In genomic region chr4:99857302-99857701, GRCh38 we compare ENCODE assay signal across 18 cellular contexts. TPM values are rescaled to one million over a fixed set of nuclear protein-coding genes. Genes with fewer than 3 reads are reported as not detected.
DNase-seq lines count a peak whose midpoint lies in the region; ATAC-seq and TF ChIP-seq lines count a peak whose summit lies in the region.
"Had no signal": no experiment of that assay in that cellular context is flagged by ENCODE, and none has a peak within 500 bp of the region (broad histone marks: within the 10 kb centered on the region; RNA-seq: fewer than 3 reads in every experiment).

No MANE protein-coding gene starts in this region.

- TF ChIP-seq CTCF in mammary epithelial cell (conservative IDR thresholded peaks at IDR 0.05 in 1 of 2, IDR thresholded peaks at IDR 0.05 in 1 of 2; ENCODE audit: extremely low read depth in 1 of 2, insufficient read depth in 1 of 2, low read depth in 1 of 2, low read length in 2 of 2): no peak

- H3K36me3 ChIP-seq in mammary epithelial cell (ENCODE audit: insufficient read depth, low read length): peaks cover 4% of the 10 kb centered on the region
- H3K36me3 ChIP-seq: neural progenitor cell, SJCRH30, tibial nerve had no signal

- H4K20me1 ChIP-seq in mammary epithelial cell (ENCODE audit: insufficient read depth, low read length): no peaks in the 10 kb centered on the region

- H3K4me3 ChIP-seq in mammary epithelial cell (replicated peaks in 1 of 3; ENCODE audit: insufficient read depth in 1 of 3, low read depth in 2 of 3, low read length in 3 of 3): no peak overlapping the region
- H3K4me3 ChIP-seq: lung, neural progenitor cell, SJCRH30, tibial nerve had no signal

- ATAC-seq in stimulated activated naive CD8-positive, alpha-beta T cell treated with anti-CD3 and anti-CD28 coated beads, Interleukin-15, Interleukin-2, amounts not matched to agents 100 U/mL and 50 U/mL, for 24 hours: no peak
- ATAC-seq in GM19035 (IDR thresholded peaks at IDR 0.05; ENCODE audit: unreplicated experiment) (no peak), HG03442 (IDR thresholded peaks at IDR 0.05; ENCODE audit: unreplicated experiment) (no peak)
- ATAC-seq: foreskin keratinocyte had no signal

- H3K4me3 Mint-ChIP-seq in stimulated activated naive CD8-positive, alpha-beta T cell treated with anti-CD3 and anti-CD28 coated beads, Interleukin-15, Interleukin-2, amounts not matched to agents 100 ng/mL and 50 ng/mL, for 24 hours: peak overlapping the region; percentile 71
- H3K4me3 Mint-ChIP-seq: neural progenitor cell had no signal

- in situ Hi-C loops in mammary epithelial cell (cut with MboI; ENCODE audit: low sequenced_read_pairs in 2 of 2): no loop called here

- no peaks in the 10 kb centered on the region for H3K27me3 ChIP-seq in mammary epithelial cell (ENCODE audit: insufficient read depth, low read length)
- H3K27me3 ChIP-seq: foreskin keratinocyte, neural progenitor cell, SJCRH30, tibial nerve had no signal

- peaks cover 59% of the 10 kb centered on the region for H3K36me3 Mint-ChIP-seq in stimulated activated naive CD8-positive, alpha-beta T cell treated with anti-CD3 and anti-CD28 coated beads, Interleukin-15, Interleukin-2, amounts not matched to agents 100 ng/mL and 50 ng/mL, for 24 hours (ENCODE audit: low read depth)
- H3K36me3 Mint-ChIP-seq: neural progenitor cell had no signal

- dilution Hi-C loops in mammary epithelial cell (cut with HindIII; ENCODE audit: low sequenced_read_pairs): no loop called here

- BruUV-seq in mammary epithelial cell (replicated peaks; lab: Mats Ljungman, UMichigan): no TSS peak

- no peak overlapping the region for H3K9ac ChIP-seq in mammary epithelial cell (ENCODE audit: insufficient read depth, low read length)
- H3K9ac ChIP-seq: neural progenitor cell had no signal

- WGBS in mammary epithelial cell (ENCODE audit: low coverage, missing lambda C conversion rate): 59% methylated on average over 3 of the region's 3 CpGs

- H3K27ac Mint-ChIP-seq in stimulated activated naive CD8-positive, alpha-beta T cell treated with anti-CD3 and anti-CD28 coated beads, Interleukin-15, Interleukin-2, amounts not matched to agents 100 ng/mL and 50 ng/mL, for 24 hours: peak overlapping the region; percentile 96
- H3K27ac Mint-ChIP-seq: neural progenitor cell had no signal

- H3K9me3 ChIP-seq in mammary epithelial cell (replicated peaks; ENCODE audit: insufficient read depth, low read length): no peaks in the 10 kb centered on the region
- H3K9me3 ChIP-seq: SJCRH30, tibial nerve had no signal

- intact Hi-C loops in mammary epithelial cell (cut with micrococcal nuclease): no loop called here

- H3K9me3 Mint-ChIP-seq in stimulated activated naive CD8-positive, alpha-beta T cell treated with anti-CD3 and anti-CD28 coated beads, Interleukin-15, Interleukin-2, amounts not matched to agents 100 ng/mL and 50 ng/mL, for 24 hours: no peaks in the 10 kb centered on the region
- H3K9me3 Mint-ChIP-seq: neural progenitor cell had no signal

- CTCF ChIA-PET in mammary epithelial cell (lab: Charles Lee; ENCODE audit: low non-redundant PET): no interaction called here

- H3K4me2 ChIP-seq in mammary epithelial cell (ENCODE audit: insufficient read depth, low read depth, low read length): no peak overlapping the region
- H3K4me2 ChIP-seq: neural progenitor cell had no signal

- peaks cover 90% of the 10 kb centered on the region for H3K4me1 Mint-ChIP-seq in stimulated activated naive CD8-positive, alpha-beta T cell treated with anti-CD3 and anti-CD28 coated beads, Interleukin-15, Interleukin-2, amounts not matched to agents 100 ng/mL and 50 ng/mL, for 24 hours (ENCODE audit: low read depth)

- H3K27ac ChIP-seq in mammary epithelial cell (ENCODE audit: insufficient read depth, low read depth, low read length): no peak overlapping the region
- H3K27ac ChIP-seq: foreskin keratinocyte, neural progenitor cell, SJCRH30, tibial nerve had no signal

- H2AFZ ChIP-seq in mammary epithelial cell (ENCODE audit: low read depth, low read length): no peak overlapping the region
- H2AFZ ChIP-seq: neural progenitor cell had no signal

- no peaks in the 10 kb centered on the region for H3K27me3 Mint-ChIP-seq in stimulated activated naive CD8-positive, alpha-beta T cell treated with anti-CD3 and anti-CD28 coated beads, Interleukin-15, Interleukin-2, amounts not matched to agents 100 ng/mL and 50 ng/mL, for 24 hours

- H3K79me2 ChIP-seq in mammary epithelial cell (ENCODE audit: insufficient read depth, low read length): no peaks in the 10 kb centered on the region

- DNase-seq in stimulated activated naive CD8-positive, alpha-beta T cell treated with anti-CD3 and anti-CD28 coated beads, Interleukin-15, Interleukin-2, amounts not matched to agents 100 U/mL and 50 U/mL, for 24 hours: no peak
- DNase-seq in SIG-M5 (lab: John Stamatoyannopoulos, UW) (peak; percentile 61), globus pallidus (ENCODE audit: low spot score) (peak; percentile 20), mammary epithelial cell (no peak), NCI-H1436 treated with DMSO at 0.1 percent for 48 hours (lab: John Stamatoyannopoulos, UW) (no peak)
- DNase-seq: activated CD8-positive, alpha-beta memory T cell treated with anti-CD3 and anti-CD28 coated beads, Interleukin-2, amount 50 U/mL, for 4 hours; amygdala; foreskin keratinocyte; NCI-H1092 treated with DMSO at 0.1 percent for 48 hours; NCI-H2171 treated with DMSO at 0.1 percent for 48 hours; retina; SJCRH30 had no signal

- H3K4me1 ChIP-seq in mammary epithelial cell (ENCODE audit: insufficient read depth, low read length): peaks cover 24% of the 10 kb centered on the region
- H3K4me1 ChIP-seq: foreskin keratinocyte, SJCRH30 had no signal

RNA-seq across cellular contexts. Expression of gene LAMTOR3, which starts 36.9 kb away (rescaled TPM):
- total RNA-seq in mammary epithelial cell: 10 to 100 TPM; 32.5 to 66.2 TPM
- 35.6 TPM for polyA plus RNA-seq in mammary epithelial cell
- 7.4 TPM for polyA minus RNA-seq in mammary epithelial cell

RNA-seq across cellular contexts. Expression of gene DAPP1, which starts 40.7 kb away (rescaled TPM):
- 10 to 100 TPM; 14.5 to 54.8 TPM for total RNA-seq in mammary epithelial cell
- polyA plus RNA-seq in mammary epithelial cell: 18.3 TPM
- 28.7 TPM for polyA minus RNA-seq in mammary epithelial cell

Comparison
In these comparisons a context has a peak if more than half of its experiments do, and no peak if none do; other contexts are left out.
1. DNase-seq: peak in SIG-M5 (single experiment) and globus pallidus (single experiment); none in stimulated activated naive CD8-positive, alpha-beta T cell treated with anti-CD3 and anti-CD28 coated beads, Interleukin-15, Interleukin-2, amounts not matched to agents 100 U/mL and 50 U/mL, for 24 hours (single experiment), mammary epithelial cell (single experiment) and NCI-H1436 treated with DMSO at 0.1 percent for 48 hours (single experiment).